14 cellular contexts compared by ENCODE assay signal in the genomic region with DNA sequence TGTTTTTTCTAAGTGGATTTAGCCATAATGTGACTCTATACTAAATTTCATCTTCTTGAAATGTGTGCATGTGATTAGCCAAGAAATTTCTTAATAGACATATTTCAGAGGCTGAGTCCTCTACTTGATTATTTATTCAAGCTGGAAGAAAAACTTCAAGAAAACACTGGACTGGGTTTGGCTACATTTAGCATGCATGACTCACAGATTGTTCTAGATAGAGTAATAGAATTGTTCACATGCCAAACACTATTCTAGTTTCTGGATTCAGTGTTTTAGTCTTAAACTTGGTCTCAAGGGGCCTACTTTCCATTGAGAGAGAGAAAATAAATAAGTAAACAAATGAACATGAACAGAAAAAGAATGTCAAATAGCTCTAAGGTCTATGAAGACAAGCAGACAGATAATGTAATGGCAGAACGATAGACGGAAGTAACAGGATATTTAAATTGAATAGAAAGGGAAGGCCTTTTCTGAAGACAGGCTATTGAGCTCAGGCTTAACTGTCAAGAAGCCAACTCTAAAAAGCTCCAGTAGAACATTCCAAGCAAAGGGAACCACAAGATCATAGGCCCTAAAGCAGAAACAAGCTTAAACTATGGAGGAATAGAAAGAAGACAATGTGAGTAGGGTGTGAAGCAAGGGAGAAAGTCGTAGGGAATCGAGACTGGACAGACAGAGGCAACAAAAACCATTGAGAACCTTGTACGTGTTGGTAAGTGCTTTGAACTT.
DNase-seq lines count a peak whose midpoint lies in the region; TF ChIP-seq lines count a peak whose summit lies in the region.
"Had no signal": no experiment of that assay in that cellular context is flagged by ENCODE, and none has a peak within 500 bp of the region (broad histone marks: within the 10 kb centered on the region; RNA-seq: fewer than 3 reads in every experiment).

No MANE protein-coding gene starts in this region.

- H3K4me3 Mint-ChIP-seq in CD14-positive monocyte: no peak overlapping the region
- H3K4me3 Mint-ChIP-seq: effector memory CD8-positive, alpha-beta T cell had no signal

- peak; percentile 92 for DNase-seq in EL
- DNase-seq in astrocyte of the cerebellum (ENCODE audit: low read depth): peak; percentile 91
- peak; percentile 39 for DNase-seq in glomerular visceral epithelial cell (ENCODE audit: extremely low spot score)
- no peak for DNase-seq in CD14-positive monocyte (ENCODE audit: low spot score)
- DNase-seq in HEK293T (ENCODE audit: extremely low spot score): no peak
- DNase-seq in activated CD4-positive, alpha-beta T cell treated with anti-CD3 and anti-CD28 coated beads, Interleukin-2, amount 50 U/mL, for 48 hours: no peak
- DNase-seq in Kasumi-1 (lab: John Stamatoyannopoulos, UW): no peak
- DNase-seq: activated T-cell treated with anti-CD3 and anti-CD28 coated beads for 4 hours; DMS 273 treated with DMSO at 0.1 percent for 48 hours; effector memory CD8-positive, alpha-beta T cell; mesendoderm; NCI-H526; stimulated activated CD4-positive, alpha-beta T cell treated with anti-CD3 and anti-CD28 coated beads, Interleukin-1b, Interleukin-23, amount 100 ng/mL, for 48 hours had no signal

- in situ Hi-C loops in astrocyte of the cerebellum (cut with HindIII; ENCODE audit: low sequenced_read_pairs): no loop called here

- H3K36me3 Mint-ChIP-seq in CD14-positive monocyte: no peaks in the 10 kb centered on the region

- peak overlapping the region; percentile 13 for H3K27ac ChIP-seq in skeletal muscle tissue (ENCODE audit: low read depth, low read length)

- no peaks in the 10 kb centered on the region for H3K4me1 Mint-ChIP-seq in CD14-positive monocyte

- no peak overlapping the region for H3K9ac ChIP-seq in skeletal muscle tissue (ENCODE audit: low read depth in 1 of 3, low read length in 3 of 3)

- H3K27me3 Mint-ChIP-seq in CD14-positive monocyte (ENCODE audit: low read depth in 3 of 3): no peaks in the 10 kb centered on the region
- H3K27me3 Mint-ChIP-seq: effector memory CD8-positive, alpha-beta T cell had no signal

- TF ChIP-seq CTCF in astrocyte of the cerebellum (IDR thresholded peaks at IDR 0.05; ENCODE audit: low read depth, low read length, missing control alignments) (no peak), CD14-positive monocyte (IDR thresholded peaks at IDR 0.05) (no peak)

- no peaks in the 10 kb centered on the region for H3K4me1 ChIP-seq in skeletal muscle tissue (ENCODE audit: control insufficient read depth in 3 of 3, insufficient read depth in 3 of 3, low read length in 3 of 3)

- POLR2A ChIA-PET in HEK293T (lab: Yijun Ruan, JAX): no interaction called here

- intact Hi-C loops in CD14-positive monocyte (cut with micrococcal nuclease): no loop called here

- H3K27ac Mint-ChIP-seq in CD14-positive monocyte: no peak overlapping the region
- H3K27ac Mint-ChIP-seq: effector memory CD8-positive, alpha-beta T cell had no signal

- no peaks in the 10 kb centered on the region for H3K36me3 ChIP-seq in skeletal muscle tissue (ENCODE audit: control insufficient read depth in 3 of 3, insufficient read depth in 3 of 3, low read length in 3 of 3)

- no peaks in the 10 kb centered on the region for H3K9me3 ChIP-seq in skeletal muscle tissue (ENCODE audit: control insufficient read depth in 3 of 3, low read length in 3 of 3)

- H3K27me3 ChIP-seq in skeletal muscle tissue (ENCODE audit: control insufficient read depth in 3 of 3, insufficient read depth in 3 of 3, low read length in 3 of 3): no peaks in the 10 kb centered on the region

- peaks cover 0 to 8% (median 4%) of the 10 kb centered on the region in 7 donors for H3K9me3 Mint-ChIP-seq in CD14-positive monocyte

- H3K4me3 ChIP-seq in astrocyte of the cerebellum (ENCODE audit: low read depth, low read length): no peak overlapping the region
- no peak overlapping the region for H3K4me3 ChIP-seq in skeletal muscle tissue (ENCODE audit: low read length in 3 of 3)

- CTCF ChIA-PET in HEK293T (lab: Yijun Ruan, JAX): interaction anchor here (0.7 kb wide), 1 partner anchor 908 kb away, joined by 5 read pairs; no protein-coding TSS in a partner anchor

TF ChIP-seq in HEK293T, 16 proteins besides CTCF, POLR2A, EP300 and RAD21:
- no peak for TF ChIP-seq LEF1 (IDR thresholded peaks at IDR 0.05; ENCODE audit: borderline replicate concordance)
- TF ChIP-seq SUZ12 (IDR thresholded peaks at IDR 0.05): no peak
- no peak for TF ChIP-seq TARDBP (IDR thresholded peaks at IDR 0.05)
- TF ChIP-seq FOXM1 (IDR thresholded peaks at IDR 0.05; ENCODE audit: borderline replicate concordance): no peak

Comparison
In these comparisons a context has a peak if more than half of its experiments do, and no peak if none do; other contexts are left out.
1. DNase-seq: peak in EL (single experiment), astrocyte of the cerebellum (single experiment) and glomerular visceral epithelial cell (single experiment); none in CD14-positive monocyte (single experiment), HEK293T (single experiment), activated CD4-positive, alpha-beta T cell treated with anti-CD3 and anti-CD28 coated beads, Interleukin-2, amount 50 U/mL, for 48 hours (0 of 2) and Kasumi-1 (0 of 2).